In genomic region chr1:117425050-117425734, GRCh38 we compare ENCODE assay signal across 8 cellular contexts.
"Had no signal": no experiment of that assay in that cellular context is flagged by ENCODE, and none has a peak within 500 bp of the region (broad histone marks: within the 10 kb centered on the region; RNA-seq: fewer than 3 reads in every experiment).

No MANE protein-coding gene starts in this region.

- H3K4me3 Mint-ChIP-seq: HFFc6 had no signal

- H3K36me3 ChIP-seq: HAP-1 had no signal

- H3K9ac ChIP-seq: GM23248 had no signal

- ATAC-seq: HCT116 had no signal

- H3K4me1 ChIP-seq: HAP-1 had no signal

- H3K27me3 Mint-ChIP-seq: IgD-negative memory B cell had no signal

- H3K27ac ChIP-seq: GM23248 had no signal

- H2AFZ ChIP-seq: GM23248 had no signal

- DNase-seq: GM23248, GOT3, H7, HFFc6 had no signal

- H3K27ac Mint-ChIP-seq: HFFc6, IgD-negative memory B cell had no signal

- FAIRE-seq: HTR-8/SVneo had no signal

- H3K4me3 ChIP-seq: GM23248, HAP-1 had no signal
